ENCODE assay signal across 19 cellular contexts in genomic region chr7:472640-472957, GRCh38. TPM values are rescaled to one million over a fixed set of nuclear protein-coding genes. Genes with fewer than 3 reads are reported as not detected.
A peak's percentile ranks its signal among the peaks of the same experiment; 100 is the strongest.
DNase-seq lines count a peak whose midpoint lies in the region; ATAC-seq and TF ChIP-seq lines count a peak whose summit lies in the region.
"Had no signal": no experiment of that assay in that cellular context is flagged by ENCODE, and none has a peak within 500 bp of the region (broad histone marks: within the 10 kb centered on the region; RNA-seq: fewer than 3 reads in every experiment).

No MANE protein-coding gene starts in this region.

- no peak overlapping the region for H3K4me3 Mint-ChIP-seq in activated CD8-positive, alpha-beta T cell treated with anti-CD3 and anti-CD28 coated beads for 36 hours
- H3K4me3 Mint-ChIP-seq in activated CD8-positive, alpha-beta T cell treated with anti-CD3 and anti-CD28 coated beads, Interleukin-2, amount 10 ng/mL, durations not matched to agents 7 days and 5 days = no peak overlapping the region
- H3K4me3 Mint-ChIP-seq: effector memory CD8-positive, alpha-beta T cell had no signal

- peaks cover 11% of the 10 kb centered on the region for H3K9me3 Mint-ChIP-seq in activated CD8-positive, alpha-beta T cell treated with anti-CD3 and anti-CD28 coated beads for 36 hours
- H3K9me3 Mint-ChIP-seq in activated CD8-positive, alpha-beta T cell treated with anti-CD3 and anti-CD28 coated beads, Interleukin-2, amount 10 ng/mL, durations not matched to agents 7 days and 5 days (ENCODE audit: insufficient read depth) = peaks cover 4% of the 10 kb centered on the region

- peak; percentile 61 for ATAC-seq in activated CD8-positive, alpha-beta T cell treated with anti-CD3 and anti-CD28 coated beads for 36 hours
- ATAC-seq in activated CD8-positive, alpha-beta T cell treated with anti-CD3 and anti-CD28 coated beads, Interleukin-2, amount 10 ng/mL, durations not matched to agents 7 days and 5 days = no peak
- ATAC-seq in thoracic aorta (ENCODE audit: insufficient number of reproducible peaks, low FRiP score, low read depth) (no peak), HG03354 (IDR thresholded peaks at IDR 0.05; ENCODE audit: poor library complexity, severe bottlenecking, unreplicated experiment) (no peak), upper lobe of left lung (ENCODE audit: low FRiP score in 2 of 2) (no peak)
- ATAC-seq: effector memory CD8-positive, alpha-beta T cell had no signal

- DNase-seq in activated CD8-positive, alpha-beta T cell treated with anti-CD3 and anti-CD28 coated beads for 36 hours = no peak
- DNase-seq in activated CD8-positive, alpha-beta T cell treated with anti-CD3 and anti-CD28 coated beads, Interleukin-2, amount 10 ng/mL, durations not matched to agents 7 days and 5 days = no peak
- DNase-seq in mammary epithelial cell = no peak
- DNase-seq in thoracic aorta (ENCODE audit: low spot score) = no peak
- no peak for DNase-seq in 8988T
- DNase-seq in upper lobe of left lung = no peak
- DNase-seq: activated CD4-positive, alpha-beta T cell treated with anti-CD3 and anti-CD28 coated beads for 1 hour; activated gamma-delta T cell treated with Interleukin-2 at 50 U/mL for 16 hours; cerebellar nuclear complex; DMS153; effector memory CD8-positive, alpha-beta T cell; NCI-H1417; NCI-H774; stimulated activated CD4-positive, alpha-beta T cell treated with anti-CD3 and anti-CD28 coated beads, Interleukin-1b, Interleukin-23, amount 100 ng/mL, for 48 hours; T1000 had no signal

- H3K79me2 ChIP-seq in mammary epithelial cell (ENCODE audit: insufficient read depth, low read length) = no peaks in the 10 kb centered on the region

- no peak for TF ChIP-seq POLR2A in upper lobe of left lung (IDR thresholded peaks at IDR 0.05)

- in situ Hi-C loops in mammary epithelial cell (cut with MboI; ENCODE audit: low sequenced_read_pairs in 2 of 2) = no loop called here

- H3K27me3 ChIP-seq in mammary epithelial cell (ENCODE audit: insufficient read depth, low read length) (no peaks in the 10 kb centered on the region), thoracic aorta (replicated peaks; ENCODE audit: insufficient read depth) (no peaks in the 10 kb centered on the region), upper lobe of left lung (no peaks in the 10 kb centered on the region)

- dilution Hi-C loops in mammary epithelial cell (cut with HindIII; ENCODE audit: low sequenced_read_pairs) = no loop called here

- no peak overlapping the region for H3K27ac Mint-ChIP-seq in activated CD8-positive, alpha-beta T cell treated with anti-CD3 and anti-CD28 coated beads for 36 hours
- H3K27ac Mint-ChIP-seq in activated CD8-positive, alpha-beta T cell treated with anti-CD3 and anti-CD28 coated beads, Interleukin-2, amount 10 ng/mL, durations not matched to agents 7 days and 5 days = no peak overlapping the region
- H3K27ac Mint-ChIP-seq: effector memory CD8-positive, alpha-beta T cell had no signal

- intact Hi-C loops in activated CD8-positive, alpha-beta T cell treated with anti-CD3 and anti-CD28 coated beads for 36 hours (cut with micrococcal nuclease) = no loop called here
- intact Hi-C loops in mammary epithelial cell (cut with micrococcal nuclease) = loop anchor here (1.0 kb wide), 1 partner anchor 24 kb away; no protein-coding TSS in a partner anchor

- CTCF ChIA-PET in activated CD8-positive, alpha-beta T cell treated with anti-CD3 and anti-CD28 coated beads for 36 hours (lab: Charles Lee) = interaction anchor here (1.3 kb wide), 1 partner anchor 303 kb away, joined by 4 read pairs; no protein-coding TSS in a partner anchor
- CTCF ChIA-PET in activated CD8-positive, alpha-beta T cell treated with anti-CD3 and anti-CD28 coated beads, Interleukin-2, amount 10 ng/mL, durations not matched to agents 7 days and 5 days (lab: Charles Lee) = no interaction called here
- CTCF ChIA-PET in mammary epithelial cell (lab: Charles Lee; ENCODE audit: low non-redundant PET) = no interaction called here

- no peak for TF ChIP-seq EP300 in upper lobe of left lung (IDR thresholded peaks at IDR 0.05)

- H3K9ac ChIP-seq in mammary epithelial cell (ENCODE audit: insufficient read depth, low read length) = no peak overlapping the region

- H4K20me1 ChIP-seq in mammary epithelial cell (ENCODE audit: insufficient read depth, low read length) = no peaks in the 10 kb centered on the region

- no TSS peak for BruUV-seq in mammary epithelial cell (replicated peaks; lab: Mats Ljungman, UMichigan)

- no peak for TF ChIP-seq CTCF in activated CD8-positive, alpha-beta T cell treated with anti-CD3 and anti-CD28 coated beads for 36 hours (IDR thresholded peaks at IDR 0.05)
- TF ChIP-seq CTCF in mammary epithelial cell (conservative IDR thresholded peaks at IDR 0.05 in 1 of 2, IDR thresholded peaks at IDR 0.05 in 1 of 2; ENCODE audit: extremely low read depth in 1 of 2, insufficient read depth in 1 of 2, low read depth in 1 of 2, low read length in 2 of 2) (no peak), thoracic aorta (IDR thresholded peaks at IDR 0.05) (no peak), upper lobe of left lung (IDR thresholded peaks at IDR 0.05) (no peak)

- 75% methylated on average over 4 of the region's 4 CpGs for WGBS in mammary epithelial cell (ENCODE audit: low coverage, missing lambda C conversion rate)
- WGBS in mesodermal cell (ENCODE audit: insufficient coverage in 2 of 2), 2 experiments = 93 to 97% methylated on average over 2 to 4 of the region's 4 CpGs
- 93 to 94% methylated on average over 4 of the region's 4 CpGs for WGBS in upper lobe of left lung, 2 donors

- H3K4me2 ChIP-seq in mammary epithelial cell (ENCODE audit: insufficient read depth, low read depth, low read length) = no peak overlapping the region

- H3K36me3 ChIP-seq in mammary epithelial cell (ENCODE audit: insufficient read depth, low read length) (no peaks in the 10 kb centered on the region), mesodermal cell (ENCODE audit: control insufficient read depth, insufficient read depth, low read length) (no peaks in the 10 kb centered on the region), thoracic aorta (no peaks in the 10 kb centered on the region), upper lobe of left lung (no peaks in the 10 kb centered on the region)

- no peaks in the 10 kb centered on the region for H3K27me3 Mint-ChIP-seq in activated CD8-positive, alpha-beta T cell treated with anti-CD3 and anti-CD28 coated beads for 36 hours
- H3K27me3 Mint-ChIP-seq in activated CD8-positive, alpha-beta T cell treated with anti-CD3 and anti-CD28 coated beads, Interleukin-2, amount 10 ng/mL, durations not matched to agents 7 days and 5 days (ENCODE audit: low read depth) = no peaks in the 10 kb centered on the region

- no peaks in the 10 kb centered on the region for H3K9me3 ChIP-seq in mammary epithelial cell (replicated peaks; ENCODE audit: insufficient read depth, low read length)
- peaks cover 10% of the 10 kb centered on the region for H3K9me3 ChIP-seq in mesodermal cell (ENCODE audit: control insufficient read depth, low read length)
- peaks cover 6% of the 10 kb centered on the region for H3K9me3 ChIP-seq in thoracic aorta
- H3K9me3 ChIP-seq in upper lobe of left lung = peaks cover 0 to 6% (median 2%) of the 10 kb centered on the region in 4 donors

- POLR2A ChIA-PET in activated CD8-positive, alpha-beta T cell treated with anti-CD3 and anti-CD28 coated beads for 36 hours (lab: Charles Lee) = no interaction called here
- POLR2A ChIA-PET in activated CD8-positive, alpha-beta T cell treated with anti-CD3 and anti-CD28 coated beads, Interleukin-2, amount 10 ng/mL, durations not matched to agents 7 days and 5 days (lab: Charles Lee) = interaction anchor here (0.6 to 0.9 kb wide), 2 partner anchors 23 to 41 kb away, joined by 3 to 4 read pairs; no protein-coding TSS in a partner anchor

- no peak overlapping the region for H3K27ac ChIP-seq in mammary epithelial cell (ENCODE audit: insufficient read depth, low read depth, low read length)
- peak overlapping the region; percentile 82 for H3K27ac ChIP-seq in mesodermal cell (ENCODE audit: low read depth, low read length, severe bottlenecking)
- H3K27ac ChIP-seq in thoracic aorta = peak overlapping the region; percentile 62
- H3K27ac ChIP-seq in upper lobe of left lung = peak overlapping the region in 1 of 4 donors; percentile 59
- H3K27ac ChIP-seq: 22Rv1, C4-2B had no signal

- H3K4me3 ChIP-seq in mammary epithelial cell (replicated peaks in 1 of 3; ENCODE audit: insufficient read depth in 1 of 3, low read depth in 2 of 3, low read length in 3 of 3) (no peak overlapping the region), mesodermal cell (ENCODE audit: extremely low read depth, insufficient read depth, low read length, poor library complexity, severe bottlenecking) (no peak overlapping the region), thoracic aorta (no peak overlapping the region), upper lobe of left lung (no peak overlapping the region)

- peak overlapping the region; percentile 72 for H2AFZ ChIP-seq in mammary epithelial cell (ENCODE audit: low read depth, low read length)

- H3K4me1 Mint-ChIP-seq in activated CD8-positive, alpha-beta T cell treated with anti-CD3 and anti-CD28 coated beads for 36 hours (ENCODE audit: low read depth) = peaks cover 13% of the 10 kb centered on the region
- peaks cover 4% of the 10 kb centered on the region for H3K4me1 Mint-ChIP-seq in activated CD8-positive, alpha-beta T cell treated with anti-CD3 and anti-CD28 coated beads, Interleukin-2, amount 10 ng/mL, durations not matched to agents 7 days and 5 days (ENCODE audit: low read depth)

- H3K4me1 ChIP-seq in mammary epithelial cell (ENCODE audit: insufficient read depth, low read length) (peaks cover 16% of the 10 kb centered on the region), mesodermal cell (ENCODE audit: control insufficient read depth, insufficient read depth, low read length, poor library complexity, severe bottlenecking) (peaks cover 6% of the 10 kb centered on the region), thoracic aorta (ENCODE audit: control insufficient read depth in 1 of 2, low read depth in 2 of 2) (peaks cover 16 to 24% of the 10 kb centered on the region in 2 donors), upper lobe of left lung (peaks cover 4 to 12% (median 10%) of the 10 kb centered on the region in 4 donors)

- H3K36me3 Mint-ChIP-seq in activated CD8-positive, alpha-beta T cell treated with anti-CD3 and anti-CD28 coated beads for 36 hours (ENCODE audit: low read depth) = no peaks in the 10 kb centered on the region
- no peaks in the 10 kb centered on the region for H3K36me3 Mint-ChIP-seq in activated CD8-positive, alpha-beta T cell treated with anti-CD3 and anti-CD28 coated beads, Interleukin-2, amount 10 ng/mL, durations not matched to agents 7 days and 5 days (ENCODE audit: low read depth)

RNA-seq across cellular contexts. Expression of gene PDGFA, which starts 47.0 kb away (rescaled TPM):
- 10 to 100 TPM; 16.7 to 18.8 TPM for total RNA-seq in activated CD8-positive, alpha-beta T cell treated with anti-CD3 and anti-CD28 coated beads for 36 hours
- under 1 TPM; 0.50 to 0.79 TPM for total RNA-seq in activated CD8-positive, alpha-beta T cell treated with anti-CD3 and anti-CD28 coated beads, Interleukin-2, amount 10 ng/mL, durations not matched to agents 7 days and 5 days
- total RNA-seq in mammary epithelial cell = 100 to 1,000 TPM in 1 of 2 donors, 10 to 100 TPM in 1; 60.5 to 167 TPM
- polyA plus RNA-seq in mammary epithelial cell = 29.2 TPM
- 93.4 TPM for polyA minus RNA-seq in mammary epithelial cell
- polyA plus RNA-seq in mesodermal cell (2013, experiment 1 of 2) = 37.0 TPM
- 32.3 TPM for polyA plus RNA-seq in mesodermal cell (2013, experiment 2 of 2)
- total RNA-seq in thoracic aorta = 100 to 1,000 TPM; 175 to 219 TPM
- 10 to 100 TPM; 23.0 to 73.3 (median 44.6) TPM for total RNA-seq in upper lobe of left lung

Comparison
In these comparisons a context has a peak if more than half of its experiments do, and no peak if none do; other contexts are left out.
1. RNA of gene PDGFA, which starts 47.0 kb away (total RNA-seq): 175 to 219 TPM in thoracic aorta, 60.5 to 167 TPM in mammary epithelial cell, 23.0 to 73.3 TPM in upper lobe of left lung and 16.7 to 18.8 TPM in activated CD8-positive, alpha-beta T cell treated with anti-CD3 and anti-CD28 coated beads for 36 hours; 0.50 to 0.79 TPM in activated CD8-positive, alpha-beta T cell treated with anti-CD3 and anti-CD28 coated beads, Interleukin-2, amount 10 ng/mL, durations not matched to agents 7 days and 5 days; every median in the first group is over 4 times any median in the second.